In genomic region chr11:93783767-93784151, GRCh38 we compare ENCODE assay signal across 8 cellular contexts. TPM values are rescaled to one million over a fixed set of nuclear protein-coding genes. Genes with fewer than 3 reads are reported as not detected.
DNase-seq lines count a peak whose midpoint lies in the region; ATAC-seq lines count a peak whose summit lies in the region.

No MANE protein-coding gene starts in this region.

- peaks cover 22% of the 10 kb centered on the region for H3K36me3 Mint-ChIP-seq in activated CD8-positive, alpha-beta memory T cell treated with anti-CD3 and anti-CD28 coated beads, Interleukin-2, amount 10 ng/mL, durations not matched to agents 7 days and 5 days
- peaks cover 25% of the 10 kb centered on the region for H3K36me3 Mint-ChIP-seq in activated T-helper 1 cell treated with anti-CD3 and anti-CD28 coated beads, Interleukin-12 subunit alpha, Interleukin-12 subunit beta, Interleukin-2, Interleukin-4 antibody, amounts not matched to agents 30 ng/mL and 10 ng/mL and 1 ng/mL, durations not matched to agents 14 hours and 24 hours and 36 hours (ENCODE audit: low read depth)

- peak overlapping the region; percentile 86 for H3K27ac Mint-ChIP-seq in activated CD8-positive, alpha-beta memory T cell treated with anti-CD3 and anti-CD28 coated beads, Interleukin-2, amount 10 ng/mL, durations not matched to agents 7 days and 5 days
- H3K27ac Mint-ChIP-seq in activated T-helper 1 cell treated with anti-CD3 and anti-CD28 coated beads, Interleukin-12 subunit alpha, Interleukin-12 subunit beta, Interleukin-2, Interleukin-4 antibody, amounts not matched to agents 30 ng/mL and 10 ng/mL and 1 ng/mL, durations not matched to agents 14 hours and 24 hours and 36 hours = peak overlapping the region; percentile 88

- H3K9me3 Mint-ChIP-seq in activated CD8-positive, alpha-beta memory T cell treated with anti-CD3 and anti-CD28 coated beads, Interleukin-2, amount 10 ng/mL, durations not matched to agents 7 days and 5 days (ENCODE audit: low read depth) = no peaks in the 10 kb centered on the region
- H3K9me3 Mint-ChIP-seq in activated T-helper 1 cell treated with anti-CD3 and anti-CD28 coated beads, Interleukin-12 subunit alpha, Interleukin-12 subunit beta, Interleukin-2, Interleukin-4 antibody, amounts not matched to agents 30 ng/mL and 10 ng/mL and 1 ng/mL, durations not matched to agents 14 hours and 24 hours and 36 hours = no peaks in the 10 kb centered on the region

- CTCF ChIA-PET in activated CD8-positive, alpha-beta memory T cell treated with anti-CD3 and anti-CD28 coated beads, Interleukin-2, amount 10 ng/mL, durations not matched to agents 7 days and 5 days (lab: Charles Lee) = interaction anchor here (0.7 to 2.4 kb wide), 10 partner anchors 9 to 550 kb away, joined by 3 to 50 read pairs (median 3); partner anchors contain the start of genes C11orf54, CEP295 and TAF1D

- H3K4me3 ChIP-seq in iPS-11a (ENCODE audit: low read depth, low read length) = peak overlapping the region; percentile 98

- H3K4me1 Mint-ChIP-seq in activated CD8-positive, alpha-beta memory T cell treated with anti-CD3 and anti-CD28 coated beads, Interleukin-2, amount 10 ng/mL, durations not matched to agents 7 days and 5 days = peaks cover 40% of the 10 kb centered on the region
- H3K4me1 Mint-ChIP-seq in activated T-helper 1 cell treated with anti-CD3 and anti-CD28 coated beads, Interleukin-12 subunit alpha, Interleukin-12 subunit beta, Interleukin-2, Interleukin-4 antibody, amounts not matched to agents 30 ng/mL and 10 ng/mL and 1 ng/mL, durations not matched to agents 14 hours and 24 hours and 36 hours (ENCODE audit: low read depth) = peaks cover 43% of the 10 kb centered on the region

- no peak for DNase-seq in activated CD8-positive, alpha-beta memory T cell treated with anti-CD3 and anti-CD28 coated beads, Interleukin-2, amount 10 ng/mL, durations not matched to agents 7 days and 5 days
- no peak for DNase-seq in activated CD8-positive, alpha-beta memory T cell treated with anti-CD3 and anti-CD28 coated beads, Interleukin-2, amount 50 U/mL, for 4 hours
- DNase-seq in activated T-helper 1 cell treated with anti-CD3 and anti-CD28 coated beads, Interleukin-12 subunit alpha, Interleukin-12 subunit beta, Interleukin-2, Interleukin-4 antibody, amounts not matched to agents 30 ng/mL and 10 ng/mL and 1 ng/mL, durations not matched to agents 14 hours and 24 hours and 36 hours (ENCODE audit: low spot score) = no peak
- DNase-seq in stimulated activated naive CD8-positive, alpha-beta T cell treated with anti-CD3 and anti-CD28 coated beads, Interleukin-15, Interleukin-2, amounts not matched to agents 100 U/mL and 50 U/mL, for 24 hours = no peak
- no peak for DNase-seq in dermis blood vessel endothelial cell
- DNase-seq in central memory CD4-positive, alpha-beta T cell = no peak

- H3K27me3 Mint-ChIP-seq in activated CD8-positive, alpha-beta memory T cell treated with anti-CD3 and anti-CD28 coated beads, Interleukin-2, amount 10 ng/mL, durations not matched to agents 7 days and 5 days = no peaks in the 10 kb centered on the region
- H3K27me3 Mint-ChIP-seq in activated T-helper 1 cell treated with anti-CD3 and anti-CD28 coated beads, Interleukin-12 subunit alpha, Interleukin-12 subunit beta, Interleukin-2, Interleukin-4 antibody, amounts not matched to agents 30 ng/mL and 10 ng/mL and 1 ng/mL, durations not matched to agents 14 hours and 24 hours and 36 hours (ENCODE audit: insufficient read depth) = no peaks in the 10 kb centered on the region

- H3K4me3 Mint-ChIP-seq in activated CD8-positive, alpha-beta memory T cell treated with anti-CD3 and anti-CD28 coated beads, Interleukin-2, amount 10 ng/mL, durations not matched to agents 7 days and 5 days = peak overlapping the region; percentile 85
- peak overlapping the region; percentile 93 for H3K4me3 Mint-ChIP-seq in activated T-helper 1 cell treated with anti-CD3 and anti-CD28 coated beads, Interleukin-12 subunit alpha, Interleukin-12 subunit beta, Interleukin-2, Interleukin-4 antibody, amounts not matched to agents 30 ng/mL and 10 ng/mL and 1 ng/mL, durations not matched to agents 14 hours and 24 hours and 36 hours

- intact Hi-C loops in activated T-helper 1 cell treated with anti-CD3 and anti-CD28 coated beads, Interleukin-12 subunit alpha, Interleukin-12 subunit beta, Interleukin-2, Interleukin-4 antibody, amounts not matched to agents 30 ng/mL and 10 ng/mL and 1 ng/mL, durations not matched to agents 14 hours and 24 hours and 36 hours (cut with micrococcal nuclease) = loop anchor here (1.0 to 5.0 kb wide), 9 partner anchors 42 to 1304 kb away; partner anchors contain the start of genes ANKRD49, C11orf54, CEP295 and CWC15

- peak; percentile 37 for ATAC-seq in activated CD8-positive, alpha-beta memory T cell treated with anti-CD3 and anti-CD28 coated beads, Interleukin-2, amount 10 ng/mL, durations not matched to agents 7 days and 5 days
- ATAC-seq in HG03108 (IDR thresholded peaks at IDR 0.05; ENCODE audit: unreplicated experiment) = peak; percentile 33
- ATAC-seq in stimulated activated naive CD8-positive, alpha-beta T cell treated with anti-CD3 and anti-CD28 coated beads, Interleukin-15, Interleukin-2, amounts not matched to agents 100 U/mL and 50 U/mL, for 24 hours = peak; percentile 48

RNA-seq across cellular contexts. Expression of gene MED17, which starts 0.3 kb away (rescaled TPM):
- 10 to 100 TPM; 38.8 to 47.2 TPM for total RNA-seq in activated CD8-positive, alpha-beta memory T cell treated with anti-CD3 and anti-CD28 coated beads, Interleukin-2, amount 10 ng/mL, durations not matched to agents 7 days and 5 days
- total RNA-seq in activated T-helper 1 cell treated with anti-CD3 and anti-CD28 coated beads, Interleukin-12 subunit alpha, Interleukin-12 subunit beta, Interleukin-2, Interleukin-4 antibody, amounts not matched to agents 30 ng/mL and 10 ng/mL and 1 ng/mL, durations not matched to agents 14 hours and 24 hours and 36 hours = 55.8 and 59.4 TPM in 2 replicates
- total RNA-seq in dermis blood vessel endothelial cell = 36.4 and 36.8 TPM in 2 replicates

RNA-seq across cellular contexts. Expression of gene C11orf54, which starts 42.3 kb away (rescaled TPM):
- total RNA-seq in activated CD8-positive, alpha-beta memory T cell treated with anti-CD3 and anti-CD28 coated beads, Interleukin-2, amount 10 ng/mL, durations not matched to agents 7 days and 5 days = 10 to 100 TPM; 17.1 to 18.3 TPM
- total RNA-seq in activated T-helper 1 cell treated with anti-CD3 and anti-CD28 coated beads, Interleukin-12 subunit alpha, Interleukin-12 subunit beta, Interleukin-2, Interleukin-4 antibody, amounts not matched to agents 30 ng/mL and 10 ng/mL and 1 ng/mL, durations not matched to agents 14 hours and 24 hours and 36 hours = 19.3 and 21.6 TPM in 2 replicates
- total RNA-seq in dermis blood vessel endothelial cell = 29.8 and 34.2 TPM in 2 replicates

RNA-seq across cellular contexts. Expression of gene TAF1D, which starts 42.5 kb away (rescaled TPM):
- 100 to 1,000 TPM; 201 to 221 TPM for total RNA-seq in activated CD8-positive, alpha-beta memory T cell treated with anti-CD3 and anti-CD28 coated beads, Interleukin-2, amount 10 ng/mL, durations not matched to agents 7 days and 5 days
- total RNA-seq in activated T-helper 1 cell treated with anti-CD3 and anti-CD28 coated beads, Interleukin-12 subunit alpha, Interleukin-12 subunit beta, Interleukin-2, Interleukin-4 antibody, amounts not matched to agents 30 ng/mL and 10 ng/mL and 1 ng/mL, durations not matched to agents 14 hours and 24 hours and 36 hours = 337 and 345 TPM in 2 replicates
- 106 and 174 TPM in 2 replicates for total RNA-seq in dermis blood vessel endothelial cell
